In genomic region chr2:235535423-235536130, GRCh38 we compare ENCODE assay signal across 1 cellular context.
TF ChIP-seq lines count a peak whose summit lies in the region.

No MANE protein-coding gene starts in this region.

TF ChIP-seq in GM23338, 12 proteins besides CTCF, POLR2A, EP300 and RAD21 (continued from another document):
- no peak for TF ChIP-seq ZNF462 (CRISPR knock-in tag; IDR thresholded peaks at IDR 0.05)
- TF ChIP-seq NANOG (IDR thresholded peaks at IDR 0.05; ENCODE audit: borderline replicate concordance), result no peak
- no peak for TF ChIP-seq EZH2 (IDR thresholded peaks at IDR 0.05; ENCODE audit: low read depth, unreplicated experiment)
- TF ChIP-seq EZH2phosphoT487 (IDR thresholded peaks at IDR 0.05; ENCODE audit: unreplicated experiment), result no peak
- TF ChIP-seq CREB1 (CRISPR knock-in tag; IDR thresholded peaks at IDR 0.05; ENCODE audit: low read depth), result no peak
- no peak for TF ChIP-seq POLR2AphosphoS5 (IDR thresholded peaks at IDR 0.05; ENCODE audit: low read depth)
- TF ChIP-seq ZNF114 (CRISPR knock-in tag; IDR thresholded peaks at IDR 0.05), result no peak
- TF ChIP-seq JUNB (IDR thresholded peaks at IDR 0.05; ENCODE audit: unreplicated experiment), result no peak
- TF ChIP-seq STAT1 (IDR thresholded peaks at IDR 0.05; ENCODE audit: unreplicated experiment), result no peak
- TF ChIP-seq ETS1 (IDR thresholded peaks at IDR 0.05), result no peak
TF ChIP-seq in GM23338: peak in this region for 0.
